ENCODE assay signal across 14 cellular contexts in the genomic region with DNA sequence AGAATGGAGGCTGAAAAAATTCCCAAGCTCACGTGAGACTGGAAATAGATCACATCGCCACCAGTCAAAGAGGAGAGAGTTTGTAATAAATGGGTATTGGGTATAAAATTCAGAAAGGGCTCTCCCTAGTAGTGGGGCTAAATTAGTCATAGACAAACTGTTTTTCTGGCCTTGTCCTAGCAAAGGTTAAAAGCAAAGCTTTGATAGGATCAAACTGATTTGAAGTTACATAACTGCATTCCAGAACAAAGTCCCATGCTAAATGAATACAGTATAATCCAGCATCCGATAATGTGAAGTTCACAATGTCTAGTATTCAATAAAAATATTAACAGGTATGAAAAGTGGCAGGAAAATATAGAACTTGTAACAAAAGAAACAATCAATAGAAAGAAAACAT.
DNase-seq lines count a peak whose midpoint lies in the region; ATAC-seq and TF ChIP-seq lines count a peak whose summit lies in the region.
"Had no signal": no experiment of that assay in that cellular context is flagged by ENCODE, and none has a peak within 500 bp of the region (broad histone marks: within the 10 kb centered on the region; RNA-seq: fewer than 3 reads in every experiment).

No MANE protein-coding gene starts in this region.

- no peak overlapping the region for H2BK120ac ChIP-seq in IMR-90 (ENCODE audit: low read depth, low read length)

- H3K23ac ChIP-seq in IMR-90 (ENCODE audit: low read depth, low read length) = no peak overlapping the region

- H3K4ac ChIP-seq in IMR-90 (ENCODE audit: low read depth, low read length) = no peak overlapping the region

- H2BK5ac ChIP-seq in IMR-90 (ENCODE audit: low read depth, low read length, poor library complexity, severe bottlenecking) = no peak overlapping the region

- TF ChIP-seq CTCF in IMR-90 (conservative IDR thresholded peaks at IDR 0.05; ENCODE audit: low read depth, low read length) = no peak
- no peak for TF ChIP-seq CTCF in smooth muscle cell (IDR thresholded peaks at IDR 0.05; ENCODE audit: borderline replicate concordance, insufficient read depth, poor library complexity, severe bottlenecking)

- no TSS peak for BruUV-seq in IMR-90 (replicated peaks; lab: Mats Ljungman, UMichigan)

- H3K79me2 ChIP-seq in GM23248 (ENCODE audit: insufficient read depth) = no peaks in the 10 kb centered on the region
- no peaks in the 10 kb centered on the region for H3K79me2 ChIP-seq in smooth muscle cell (ENCODE audit: low read depth)

- no peaks in the 10 kb centered on the region for H3K9me2 ChIP-seq in GM23248 (ENCODE audit: insufficient read depth)

- no peak overlapping the region for H2AK9ac ChIP-seq in IMR-90 (replicated peaks; ENCODE audit: low read depth, low read length, poor library complexity)

- H3K9me1 ChIP-seq in IMR-90 (ENCODE audit: insufficient read depth, low read length) = peaks cover 6% of the 10 kb centered on the region

- H2BK15ac ChIP-seq in IMR-90 (ENCODE audit: low read depth, low read length) = no peak overlapping the region

- no peaks in the 10 kb centered on the region for H3K36me3 ChIP-seq in GM23248 (ENCODE audit: low read depth)
- no peaks in the 10 kb centered on the region for H3K36me3 ChIP-seq in IMR-90 (ENCODE audit: control insufficient read depth, insufficient read depth, low read length)
- no peaks in the 10 kb centered on the region for H3K36me3 ChIP-seq in smooth muscle cell (ENCODE audit: low read depth)
- H3K36me3 ChIP-seq: BLaER1 had no signal

- POLR2A ChIA-PET in IMR-90 (lab: Charles Lee; ENCODE audit: unreplicated experiment) = no interaction called here
- POLR2A ChIA-PET in activated CD4-positive, alpha-beta memory T cell treated with anti-CD3 and anti-CD28 coated beads, Interleukin-2, amount 10 ng/mL, durations not matched to agents 7 days and 5 days (lab: Charles Lee) = no interaction called here

- H2AK5ac ChIP-seq in IMR-90 (ENCODE audit: low read depth, low read length) = no peak overlapping the region

- no peaks in the 10 kb centered on the region for H3K79me1 ChIP-seq in IMR-90 (ENCODE audit: low read depth in 1 of 2, low read length in 2 of 2)

- CTCF ChIA-PET in IMR-90 (lab: Yijun Ruan, JAX) = no interaction called here
- CTCF ChIA-PET in activated CD4-positive, alpha-beta memory T cell treated with anti-CD3 and anti-CD28 coated beads, Interleukin-2, amount 10 ng/mL, durations not matched to agents 7 days and 5 days (lab: Charles Lee) = no interaction called here

- intact Hi-C loops in IMR-90 (cut with micrococcal nuclease) = no loop called here

- H4K5ac ChIP-seq in IMR-90 (ENCODE audit: low read depth, low read length) = no peak overlapping the region

- no peak overlapping the region for H3K56ac ChIP-seq in IMR-90 (ENCODE audit: extremely low read depth, insufficient read depth, low read length)

- H3K9ac ChIP-seq in GM23248 (peak overlapping the region; percentile 24; the same call in 1 of the 2 replicates), IMR-90 (ENCODE audit: low read depth, low read length) (no peak overlapping the region), smooth muscle cell (ENCODE audit: low read depth) (no peak overlapping the region)
- H3K9ac ChIP-seq: BLaER1, KMS-11 had no signal

- no peak for TF ChIP-seq POLR2A in IMR-90 (IDR thresholded peaks at IDR 0.05; ENCODE audit: low read depth, low read length)

- H3K18ac ChIP-seq in IMR-90 (ENCODE audit: low read depth, low read length) = no peak overlapping the region

- 94 to 99% methylated on average over 3 of the region's 3 CpGs for WGBS in GM23248 (ENCODE audit: low coverage in 1 of 2, low lambda C conversion rate in 2 of 2, missing lambda C conversion rate in 2 of 2), 2 experiments
- no CpG with 5 or more reads among the region's 3 CpGs for WGBS in IMR-90 (ENCODE audit: extremely low coverage in 2 of 2, insufficient read length in 1 of 2), 2 experiments
- 93% methylated on average over 3 of the region's 3 CpGs for WGBS in smooth muscle cell (ENCODE audit: low lambda C conversion rate)

- H3K9me3 ChIP-seq in GM23248 (ENCODE audit: low read depth) = no peaks in the 10 kb centered on the region
- H3K9me3 ChIP-seq in IMR-90 (ENCODE audit: control insufficient read depth, insufficient read depth, low read length) = peaks cover 3% of the 10 kb centered on the region; the same call in 1 of the 2 replicates
- H3K9me3 ChIP-seq in smooth muscle cell (replicated peaks; ENCODE audit: low read depth) = no peaks in the 10 kb centered on the region

- no peak overlapping the region for H3K14ac ChIP-seq in IMR-90 (replicated peaks; ENCODE audit: low read depth, low read length)

- no peak for ATAC-seq in IMR-90 (ENCODE audit: low read depth)
- peak; percentile 82 for ATAC-seq in left lobe of liver
- ATAC-seq: CD8-positive, alpha-beta T cell; GM12878 had no signal

- no peaks in the 10 kb centered on the region for H3K27me3 ChIP-seq in GM23248 (replicated peaks; ENCODE audit: insufficient read depth)
- no peaks in the 10 kb centered on the region for H3K27me3 ChIP-seq in IMR-90 (ENCODE audit: control insufficient read depth, insufficient read depth, low read length)
- H3K27me3 ChIP-seq in smooth muscle cell (ENCODE audit: low read depth) = no peaks in the 10 kb centered on the region
- H3K27me3 ChIP-seq: BLaER1 had no signal

- H3K27me3 Mint-ChIP-seq in activated CD4-positive, alpha-beta memory T cell treated with anti-CD3 and anti-CD28 coated beads, Interleukin-2, amount 10 ng/mL, durations not matched to agents 7 days and 5 days = peaks cover 20% of the 10 kb centered on the region

- no peak overlapping the region for H3K4me3 Mint-ChIP-seq in activated CD4-positive, alpha-beta memory T cell treated with anti-CD3 and anti-CD28 coated beads, Interleukin-2, amount 10 ng/mL, durations not matched to agents 7 days and 5 days
- H3K4me3 Mint-ChIP-seq: CD8-positive, alpha-beta T cell had no signal

- peaks cover 8% of the 10 kb centered on the region for H3K4me1 Mint-ChIP-seq in activated CD4-positive, alpha-beta memory T cell treated with anti-CD3 and anti-CD28 coated beads, Interleukin-2, amount 10 ng/mL, durations not matched to agents 7 days and 5 days

- DNase-seq in GM23248 = no peak
- DNase-seq in IMR-90 = no peak
- no peak for DNase-seq in left lobe of liver (ENCODE audit: low spot score)
- DNase-seq in smooth muscle cell (lab: John Stamatoyannopoulos, UW; ENCODE audit: unreplicated experiment) = no peak
- no peak for DNase-seq in foreskin melanocyte
- DNase-seq in H4 (ENCODE audit: low spot score) = no peak
- no peak for DNase-seq in activated CD4-positive, alpha-beta memory T cell treated with anti-CD3 and anti-CD28 coated beads, Interleukin-2, amount 10 ng/mL, durations not matched to agents 7 days and 5 days
- DNase-seq: Calu3; CD8-positive, alpha-beta T cell; DMS79 treated with DMSO at 0.1 percent for 48 hours; HCEC 1CT had no signal

- H3K27ac ChIP-seq in GM23248 = peak overlapping the region; percentile 72
- H3K27ac ChIP-seq in IMR-90 (ENCODE audit: insufficient read depth, low read length) = no peak overlapping the region
- H3K27ac ChIP-seq in smooth muscle cell (ENCODE audit: low read depth) = peak overlapping the region; percentile 78
- H3K27ac ChIP-seq: BLaER1, KMS-11 had no signal

- dilution Hi-C loops in IMR-90 (cut with HindIII; ENCODE audit: low sequenced_read_pairs, unreplicated experiment) = no loop called here

- H3K27ac Mint-ChIP-seq in activated CD4-positive, alpha-beta memory T cell treated with anti-CD3 and anti-CD28 coated beads, Interleukin-2, amount 10 ng/mL, durations not matched to agents 7 days and 5 days = no peak overlapping the region
- H3K27ac Mint-ChIP-seq: CD8-positive, alpha-beta T cell had no signal

- H4K20me1 ChIP-seq in GM23248 (ENCODE audit: insufficient read depth) = no peaks in the 10 kb centered on the region
- H4K20me1 ChIP-seq in IMR-90 (ENCODE audit: insufficient read depth, low read length) = peaks cover 5% of the 10 kb centered on the region; the same call in 1 of the 2 replicates
- no peaks in the 10 kb centered on the region for H4K20me1 ChIP-seq in smooth muscle cell (ENCODE audit: low read depth)
- H4K20me1 ChIP-seq: BLaER1 had no signal

- no peak overlapping the region for H4K91ac ChIP-seq in IMR-90 (ENCODE audit: insufficient read depth, low read depth, low read length)

- H3K4me1 ChIP-seq in GM23248 (ENCODE audit: insufficient read depth) (peaks cover 23% of the 10 kb centered on the region), IMR-90 (ENCODE audit: control insufficient read depth, insufficient read depth, low read length) (peaks cover 10% of the 10 kb centered on the region), smooth muscle cell (ENCODE audit: low read depth) (no peaks in the 10 kb centered on the region)
- H3K4me1 ChIP-seq: BLaER1 had no signal

- H3K9me3 Mint-ChIP-seq in activated CD4-positive, alpha-beta memory T cell treated with anti-CD3 and anti-CD28 coated beads, Interleukin-2, amount 10 ng/mL, durations not matched to agents 7 days and 5 days = no peaks in the 10 kb centered on the region

- H3F3A ChIP-seq in GM23248 (ENCODE audit: insufficient read depth) (peaks cover 27% of the 10 kb centered on the region), smooth muscle cell (ENCODE audit: low read depth) (no peaks in the 10 kb centered on the region)

- H4K8ac ChIP-seq in IMR-90 (ENCODE audit: low read depth in 2 of 2, low read length in 2 of 2) = no peak overlapping the region

- in situ Hi-C loops in GM23248 (cut with MboI) (no loop called here), IMR-90 (cut with MboI; ENCODE audit: low sequenced_read_pairs) (no loop called here)

- no peak overlapping the region for H3K4me3 ChIP-seq in GM23248
- H3K4me3 ChIP-seq in IMR-90 (ENCODE audit: insufficient read depth, low read depth, low read length) = no peak overlapping the region
- no peak overlapping the region for H3K4me3 ChIP-seq in smooth muscle cell
- H3K4me3 ChIP-seq: BLaER1, GM12878 had no signal

- H2AFZ ChIP-seq in GM23248 (no peak overlapping the region), IMR-90 (replicated peaks; ENCODE audit: low read length, poor library complexity) (no peak overlapping the region), smooth muscle cell (ENCODE audit: low read depth) (no peak overlapping the region)

- H3K4me2 ChIP-seq in GM23248 (ENCODE audit: unreplicated experiment) = peak overlapping the region; percentile 33
- no peak overlapping the region for H3K4me2 ChIP-seq in IMR-90 (ENCODE audit: low read depth, low read length)
- peak overlapping the region; percentile 12 for H3K4me2 ChIP-seq in smooth muscle cell
- H3K4me2 ChIP-seq: BLaER1, KMS-11 had no signal

- no peak for TF ChIP-seq RAD21 in IMR-90 (IDR thresholded peaks at IDR 0.05; ENCODE audit: low read length)

- H3K36me3 Mint-ChIP-seq in activated CD4-positive, alpha-beta memory T cell treated with anti-CD3 and anti-CD28 coated beads, Interleukin-2, amount 10 ng/mL, durations not matched to agents 7 days and 5 days (ENCODE audit: low read depth) = no peaks in the 10 kb centered on the region
- H3K36me3 Mint-ChIP-seq: CD8-positive, alpha-beta T cell had no signal

- H2BK20ac ChIP-seq in IMR-90 (ENCODE audit: low read depth, low read length) = 0 out of 2 replicates have a peak overlapping the region, but pooled peaks have one; percentile 67
